20 cellular contexts compared by ENCODE assay signal in genomic region chr12:127528576-127528975, GRCh38.
DNase-seq lines count a peak whose midpoint lies in the region; TF ChIP-seq lines count a peak whose summit lies in the region.
"Had no signal": no experiment of that assay in that cellular context is flagged by ENCODE, and none has a peak within 500 bp of the region (broad histone marks: within the 10 kb centered on the region; RNA-seq: fewer than 3 reads in every experiment).

No MANE protein-coding gene starts in this region.

- H3K79me2 ChIP-seq in OCI-LY3 (ENCODE audit: low read length): no peaks in the 10 kb centered on the region
- no peaks in the 10 kb centered on the region for H3K79me2 ChIP-seq in osteoblast (ENCODE audit: insufficient read depth, low read length)

- no peak overlapping the region for H3K4me3 ChIP-seq in OCI-LY3 (ENCODE audit: low read length)
- H3K4me3 ChIP-seq in osteoblast (ENCODE audit: insufficient read depth, low read length): no peak overlapping the region
- H3K4me3 ChIP-seq: A549; BLaER1 treated with 17β-estradiol and CSF1 and Interleukin-3, amounts not matched to agents 10 nM and 100 nM had no signal

- no peaks in the 10 kb centered on the region for H4K20me1 ChIP-seq in OCI-LY3 (ENCODE audit: insufficient read depth, low read length)
- no peaks in the 10 kb centered on the region for H4K20me1 ChIP-seq in osteoblast (ENCODE audit: insufficient read depth, low read length)
- H4K20me1 ChIP-seq: BLaER1 treated with 17β-estradiol and CSF1 and Interleukin-3, amounts not matched to agents 10 nM and 100 nM had no signal

- H3K9me3 ChIP-seq in OCI-LY3 (ENCODE audit: insufficient read depth, low read length) (no peaks in the 10 kb centered on the region), osteoblast (ENCODE audit: low read depth, low read length) (no peaks in the 10 kb centered on the region)
- H3K9me3 ChIP-seq: A549, BE2C had no signal

- H3K36me3 ChIP-seq in OCI-LY3 (replicated peaks; ENCODE audit: low read depth, low read length): no peaks in the 10 kb centered on the region
- H3K36me3 ChIP-seq in osteoblast (ENCODE audit: insufficient read depth, low read length): no peaks in the 10 kb centered on the region
- H3K36me3 ChIP-seq: BE2C; BLaER1 treated with 17β-estradiol and CSF1 and Interleukin-3, amounts not matched to agents 10 nM and 100 nM had no signal

- no peak overlapping the region for H3K9ac ChIP-seq in OCI-LY3 (ENCODE audit: low read length)
- H3K9ac ChIP-seq: BLaER1 treated with 17β-estradiol and CSF1 and Interleukin-3, amounts not matched to agents 10 nM and 100 nM had no signal

- DNase-seq in cerebellum (ENCODE audit: low spot score): peak; percentile 30
- no peak for DNase-seq in osteoblast (ENCODE audit: insufficient read length, low spot score, missing footprints)
- DNase-seq in NCI-H446 treated with DMSO at 0.1 percent for 48 hours (lab: John Stamatoyannopoulos, UW): no peak
- DNase-seq in ureter (ENCODE audit: low spot score): no peak
- no peak for DNase-seq in Kasumi-1 (lab: John Stamatoyannopoulos, UW)
- DNase-seq: 8988T; ACHN; AML-193; BE2C; CD4-positive, alpha-beta T cell; CD8-positive, alpha-beta memory T cell; DMS 273 treated with DMSO at 0.1 percent for 48 hours; DMS79; EL; GF-D8; H7; HCEC 1CT had no signal

- no peak for TF ChIP-seq CTCF in OCI-LY3 (IDR thresholded peaks at IDR 0.05; ENCODE audit: low read depth, low read length)
- no peak for TF ChIP-seq CTCF in osteoblast (IDR thresholded peaks at IDR 0.05; ENCODE audit: extremely low read depth, low read depth, low read length)

- H3K4me2 ChIP-seq in OCI-LY3 (ENCODE audit: low read length) (no peak overlapping the region), osteoblast (ENCODE audit: insufficient read depth, low read length) (no peak overlapping the region)
- H3K4me2 ChIP-seq: A549; BLaER1 treated with 17β-estradiol and CSF1 and Interleukin-3, amounts not matched to agents 10 nM and 100 nM had no signal

- H2AFZ ChIP-seq in OCI-LY3 (ENCODE audit: low read depth, low read length): peak overlapping the region; percentile 21; the same call in 1 of the 2 replicates
- H2AFZ ChIP-seq in osteoblast (ENCODE audit: low read length): peak overlapping the region; percentile 11

- H3K27ac ChIP-seq in OCI-LY3 (ENCODE audit: low read length) (no peak overlapping the region), osteoblast (ENCODE audit: low read depth, low read length) (no peak overlapping the region)
- H3K27ac ChIP-seq: A549; BLaER1 treated with 17β-estradiol and CSF1 and Interleukin-3, amounts not matched to agents 10 nM and 100 nM had no signal

- peaks cover 17% of the 10 kb centered on the region for H3K4me1 ChIP-seq in OCI-LY3 (ENCODE audit: low read length)
- no peaks in the 10 kb centered on the region for H3K4me1 ChIP-seq in osteoblast (ENCODE audit: insufficient read depth, low read length)
- H3K4me1 ChIP-seq: A549; BE2C; BLaER1 treated with 17β-estradiol and CSF1 and Interleukin-3, amounts not matched to agents 10 nM and 100 nM had no signal

- H3K27me3 ChIP-seq in OCI-LY3 (ENCODE audit: low read depth, low read length): no peaks in the 10 kb centered on the region
- H3K27me3 ChIP-seq in osteoblast (ENCODE audit: insufficient read depth, low read length): no peaks in the 10 kb centered on the region
- H3K27me3 ChIP-seq: BE2C; BLaER1 treated with 17β-estradiol and CSF1 and Interleukin-3, amounts not matched to agents 10 nM and 100 nM had no signal
